In the genomic region with DNA sequence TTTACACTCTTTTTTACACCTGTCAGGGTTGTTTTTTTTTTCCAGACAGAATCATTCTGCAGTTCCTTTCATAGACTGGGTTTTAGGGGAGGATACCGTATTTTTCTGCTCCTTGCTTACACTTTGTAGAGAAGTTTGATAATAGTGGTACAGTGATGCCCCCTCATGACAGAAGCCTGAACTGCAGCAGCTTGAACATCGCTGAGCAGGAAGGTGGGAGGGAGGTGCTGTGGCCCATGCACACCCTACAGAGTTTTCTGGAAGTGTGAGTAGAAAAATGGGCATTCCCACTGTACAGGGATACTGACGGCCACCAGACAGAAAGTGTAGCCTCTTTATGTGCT, we compare ENCODE assay signal across 1 cellular context.
TF ChIP-seq lines count a peak whose summit lies in the region.

No MANE protein-coding gene starts in this region.

TF ChIP-seq in H1, 55 proteins besides CTCF, POLR2A, EP300 and RAD21 (continued from another document):
- no peak for TF ChIP-seq RNF2 (IDR thresholded peaks at IDR 0.05; ENCODE audit: borderline replicate concordance, low read depth, low read length, missing control alignments, poor library complexity, severe bottlenecking)
